ENCODE assay signal across 8 cellular contexts in genomic region chr3:13480340-13481318, GRCh38. TPM values are rescaled to one million over a fixed set of nuclear protein-coding genes. Genes with fewer than 3 reads are reported as not detected.
A peak's percentile ranks its signal among the peaks of the same experiment; 100 is the strongest.
DNase-seq lines count a peak whose midpoint lies in the region; ATAC-seq, FAIRE-seq and TF ChIP-seq lines count a peak whose summit lies in the region.

No MANE protein-coding gene starts in this region.

- no peak for TF ChIP-seq CTCF in AG04450 (IDR thresholded peaks at IDR 0.05; ENCODE audit: low read depth, low read length)

- H3K27me3 ChIP-seq in AG04450 (ENCODE audit: control insufficient read depth, insufficient read depth, low read length) (peaks cover 4% of the 10 kb centered on the region), MG63 (no peaks in the 10 kb centered on the region), iPS DF 6.9 (ENCODE audit: control insufficient read depth, insufficient read depth, low read length) (no peaks in the 10 kb centered on the region)

- ATAC-seq in GM21360 (IDR thresholded peaks at IDR 0.05; ENCODE audit: unreplicated experiment), result peak; percentile 23

- no peak for FAIRE-seq in GM12892 (lab: Jason Lieb, UNC)

- peaks cover 7% of the 10 kb centered on the region; the same call in 1 of the 2 replicates for H3K4me1 ChIP-seq in iPS DF 6.9 (ENCODE audit: control insufficient read depth, insufficient read depth, low read length)

- no peaks in the 10 kb centered on the region for H3K36me3 ChIP-seq in MG63
- H3K36me3 ChIP-seq in iPS DF 6.9 (ENCODE audit: control insufficient read depth, insufficient read depth, low read length), result no peaks in the 10 kb centered on the region

- POLR2A ChIA-PET in AG04450 (lab: Yijun Ruan, JAX), result interaction anchor here (0.9 to 1.7 kb wide), 5 partner anchors 16 to 140 kb away, joined by 3 to 9 read pairs (median 5); no protein-coding TSS in a partner anchor

- H3K27ac ChIP-seq in AG04450 (ENCODE audit: low read depth, low read length), result no peak overlapping the region
- no peak overlapping the region for H3K27ac ChIP-seq in iPS DF 6.9 (ENCODE audit: low read length)

- CTCF ChIA-PET in AG04450 (lab: Charles Lee), result interaction anchor here (0.6 to 8.7 kb wide), 13 partner anchors 11 to 645 kb away, joined by 3 to 58 read pairs (median 6); no protein-coding TSS in a partner anchor

- no CpG with 5 or more reads among the region's 70 CpGs for WGBS in iPS DF 6.9 (ENCODE audit: insufficient coverage, insufficient read length)

- H3K9me3 ChIP-seq in AG04450 (ENCODE audit: control insufficient read depth, insufficient read depth, low read length), result no peaks in the 10 kb centered on the region; the same call in 1 of the 2 replicates
- H3K9me3 ChIP-seq in MG63, result no peaks in the 10 kb centered on the region
- H3K9me3 ChIP-seq in iPS DF 6.9 (ENCODE audit: control insufficient read depth, insufficient read depth, low read length), result no peaks in the 10 kb centered on the region

- DNase-seq in AG04450 (ENCODE audit: low read depth, low spot score) (no peak), MG63 (no peak), anterior cingulate cortex (lab: John Stamatoyannopoulos, UW) (peak in 39 of 58 donors; percentile 11 to 76 (median 56)), iPS DF 6.9 (ENCODE audit: low read depth, low spot score) (no peak), skeletal muscle cell (ENCODE audit: low read depth) (no peak), GM12892 (ENCODE audit: insufficient read length) (no peak), HuH-7 (ENCODE audit: low spot score) (no peak)

- H3K4me3 ChIP-seq in AG04450 (ENCODE audit: low read depth, low read length) (peak overlapping the region; percentile 62), MG63 (peak overlapping the region; percentile 64; the same call in 1 of the 2 replicates), iPS DF 6.9 (ENCODE audit: low read length) (peak overlapping the region; percentile 60; the same call in 1 of the 2 replicates), skeletal muscle cell (ENCODE audit: low read depth, low read length) (peak overlapping the region; percentile 65)

- no peak for TF ChIP-seq POLR2A in GM12892 (IDR thresholded peaks at IDR 0.05; ENCODE audit: low read depth, low read length)

RNA-seq across cellular contexts. Expression of gene HDAC11, which starts 0.5 kb away (rescaled TPM):
- polyA plus RNA-seq in AG04450 (2011; rRNA removed), result 7.1 and 7.5 TPM in 2 replicates
- 10.5 and 13.6 TPM in 2 replicates for polyA minus RNA-seq in AG04450 (2011; rRNA and poly(A)+ RNA removed)
- total RNA-seq in MG63 (2014; rRNA removed; shearing (Covaris generic); ENCODE audit: low replicate concordance), result 13.4 and 40.4 TPM in 2 replicates
- polyA plus RNA-seq in GM12892 (2012; ENCODE audit: missing spikeins), result 1.6 TPM

Comparison
In these comparisons a context has a peak if more than half of its experiments do, and no peak if none do; other contexts are left out.
1. DNase-seq: peak in anterior cingulate cortex (39 of 58); none in AG04450 (single experiment), MG63 (single experiment), iPS DF 6.9 (single experiment), skeletal muscle cell (single experiment), GM12892 (single experiment) and HuH-7 (single experiment).
2. Peak in every context shown above with its lines, with median percentiles within 50 percentile points of each other: H3K4me3 ChIP-seq.